17 cellular contexts compared by ENCODE assay signal in the genomic region with DNA sequence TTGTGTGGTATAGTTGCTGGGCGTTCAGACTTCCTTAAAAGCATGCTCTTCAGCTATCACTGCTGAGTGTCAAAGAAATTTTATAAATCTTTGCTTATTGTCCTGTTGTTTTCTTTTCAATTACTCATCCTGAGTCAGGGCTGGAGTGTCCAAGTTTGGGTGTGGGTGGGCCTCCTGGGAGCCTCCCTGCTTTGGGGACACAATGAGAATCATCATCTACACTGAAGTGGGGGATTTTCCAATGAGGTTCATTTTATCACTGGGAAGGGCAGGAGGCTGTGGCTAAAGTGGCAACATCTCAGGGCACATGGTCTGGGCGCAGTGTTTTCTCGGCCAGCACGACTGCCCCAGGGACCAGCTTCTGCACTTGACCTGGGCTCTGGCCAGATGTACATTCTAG. TPM values are rescaled to one million over a fixed set of nuclear protein-coding genes. Genes with fewer than 3 reads are reported as not detected.
DNase-seq lines count a peak whose midpoint lies in the region; ATAC-seq and TF ChIP-seq lines count a peak whose summit lies in the region.
"Had no signal": no experiment of that assay in that cellular context is flagged by ENCODE, and none has a peak within 500 bp of the region (broad histone marks: within the 10 kb centered on the region; RNA-seq: fewer than 3 reads in every experiment).

No MANE protein-coding gene starts in this region.

- no TSS peak for BruUV-seq in A673 (replicated peaks; lab: Mats Ljungman, UMichigan)

- no peak overlapping the region for H3K4me3 ChIP-seq in SK-N-SH (ENCODE audit: low read depth in 2 of 2, low read length in 1 of 2)
- H3K4me3 ChIP-seq in aorta (ENCODE audit: low read length in 2 of 2): no peak overlapping the region
- H3K4me3 ChIP-seq in A673 (ENCODE audit: low read depth, low read length, poor library complexity, severe bottlenecking): no peak overlapping the region
- H3K4me3 ChIP-seq: coronary artery, right lobe of liver, testis had no signal

- 55% methylated on average over 4 of the region's 4 CpGs for WGBS in SK-N-SH (ENCODE audit: low lambda C conversion rate)
- WGBS in aorta, 2 donors: 80 to 92% methylated on average over 4 of the region's 4 CpGs

- peak overlapping the region; percentile 92 for H3K27ac Mint-ChIP-seq in WTC11
- H3K27ac Mint-ChIP-seq: naive thymus-derived CD8-positive, alpha-beta T cell had no signal

- peaks cover 88% of the 10 kb centered on the region for H3K36me3 Mint-ChIP-seq in WTC11
- H3K36me3 Mint-ChIP-seq: naive thymus-derived CD8-positive, alpha-beta T cell had no signal

- H3F3A ChIP-seq in SK-N-SH (replicated peaks; ENCODE audit: insufficient read depth): peaks cover 23% of the 10 kb centered on the region

- ATAC-seq in SK-N-SH treated with all-trans-retinoic acid at 6 μM for 48 hours (no peak), WTC11 (no peak), left ventricle myocardium superior (peak; percentile 2), aorta (ENCODE audit: low FRiP score) (no peak), HG03521 (IDR thresholded peaks at IDR 0.05; ENCODE audit: unreplicated experiment) (no peak)
- ATAC-seq: naive thymus-derived CD8-positive, alpha-beta T cell; right lobe of liver had no signal

- peaks cover 43% of the 10 kb centered on the region for H3K4me1 Mint-ChIP-seq in WTC11

- no peaks in the 10 kb centered on the region for H3K79me2 ChIP-seq in SK-N-SH (ENCODE audit: insufficient read depth)

- TF ChIP-seq CTCF in SK-N-SH (IDR thresholded peaks at IDR 0.05) (no peak), WTC11 (IDR thresholded peaks at IDR 0.05) (no peak), A673 (conservative IDR thresholded peaks at IDR 0.05; ENCODE audit: low read depth, low read length) (no peak)

- no peaks in the 10 kb centered on the region for H3K9me3 ChIP-seq in SK-N-SH
- no peaks in the 10 kb centered on the region for H3K9me3 ChIP-seq in aorta (ENCODE audit: control insufficient read depth, low read length)
- H3K9me3 ChIP-seq in A673 (ENCODE audit: low read depth, low read length, poor library complexity, severe bottlenecking): no peaks in the 10 kb centered on the region
- H3K9me3 ChIP-seq: Caco-2, right lobe of liver, testis had no signal

- H3K4me3 Mint-ChIP-seq in WTC11: no peak overlapping the region
- H3K4me3 Mint-ChIP-seq: naive thymus-derived CD8-positive, alpha-beta T cell had no signal

- DNase-seq in SK-N-SH (no peak), WTC11 (ENCODE audit: low spot score) (no peak), left ventricle myocardium superior (no peak), aorta (peak; percentile 29 to 73), A673 (ENCODE audit: low spot score) (no peak), AML-193 (lab: John Stamatoyannopoulos, UW) (no peak)
- DNase-seq: activated naive CD4-positive, alpha-beta T cell; Caco-2; naive thymus-derived CD8-positive, alpha-beta T cell; OCI-M1; testis had no signal

- H3K27me3 Mint-ChIP-seq in WTC11 (ENCODE audit: low read depth): no peaks in the 10 kb centered on the region

- intact Hi-C loops in left ventricle myocardium superior (cut with micrococcal nuclease): no loop called here
- intact Hi-C loops in aorta (cut with DNase I): no loop called here
- intact Hi-C loops in A673 (cut with micrococcal nuclease; ENCODE audit: unreplicated experiment): no loop called here

- no peaks in the 10 kb centered on the region for H4K20me1 ChIP-seq in SK-N-SH (ENCODE audit: insufficient read depth)

- H3K27me3 ChIP-seq in SK-N-SH (ENCODE audit: insufficient read depth) (no peaks in the 10 kb centered on the region), aorta (ENCODE audit: control insufficient read depth in 1 of 2, insufficient read depth in 2 of 2, low read length in 1 of 2) (no peaks in the 10 kb centered on the region), A673 (replicated peaks; ENCODE audit: insufficient read depth, low read depth, low read length, poor library complexity) (no peaks in the 10 kb centered on the region)
- H3K27me3 ChIP-seq: right lobe of liver, testis had no signal

- no peak overlapping the region; the same call in 1 of the 2 replicates for H2AFZ ChIP-seq in SK-N-SH (ENCODE audit: low read depth)

- H3K4me1 ChIP-seq in SK-N-SH (ENCODE audit: control insufficient read depth in 1 of 2, insufficient read depth in 2 of 2, low read depth in 1 of 2, low read length in 1 of 2): peaks cover 6 to 12% of the 10 kb centered on the region in 2 experiments; a peak in 2 of 4 replicates
- no peaks in the 10 kb centered on the region for H3K4me1 ChIP-seq in aorta (ENCODE audit: control insufficient read depth in 1 of 2, insufficient read depth in 2 of 2, low read length in 2 of 2)
- no peaks in the 10 kb centered on the region for H3K4me1 ChIP-seq in A673 (ENCODE audit: insufficient read depth, low read length, poor library complexity, severe bottlenecking)
- H3K4me1 ChIP-seq: Caco-2, right lobe of liver, testis had no signal

- CTCF ChIA-PET in SK-N-SH (lab: Yijun Ruan, JAX) (interaction anchor here (1.9 to 11.1 kb wide), 2 partner anchors 18 to 40 kb away, joined by 12 to 171 read pairs; partner anchors contain the start of gene MAPK9), WTC11 (lab: Charles Lee) (interaction anchor here (1.1 kb wide), 1 partner anchor 18 kb away, joined by 3 read pairs; no protein-coding TSS in a partner anchor), A673 (lab: Charles Lee) (no interaction called here)

- no peak for TF ChIP-seq EP300 in SK-N-SH (IDR thresholded peaks at IDR 0.05; ENCODE audit: borderline replicate concordance in 1 of 2, low read depth in 1 of 2, low read length in 1 of 2)

- H3K36me3 ChIP-seq in SK-N-SH (replicated peaks in 1 of 2; ENCODE audit: control insufficient read depth in 1 of 2, insufficient read depth in 2 of 2, low read length in 1 of 2) (no peaks in the 10 kb centered on the region), aorta (ENCODE audit: control insufficient read depth in 1 of 2, insufficient read depth in 2 of 2, low read length in 1 of 2) (no peaks in the 10 kb centered on the region), A673 (ENCODE audit: insufficient read depth, low read length, poor library complexity, severe bottlenecking) (no peaks in the 10 kb centered on the region)
- H3K36me3 ChIP-seq: right lobe of liver had no signal

- no peaks in the 10 kb centered on the region for H3K9me2 ChIP-seq in SK-N-SH

- peak overlapping the region; percentile 1; the same call in 1 of the 2 replicates for H3K4me2 ChIP-seq in SK-N-SH

- no peak for TF ChIP-seq RAD21 in SK-N-SH (IDR thresholded peaks at IDR 0.05; ENCODE audit: low read length)

- peaks cover 6% of the 10 kb centered on the region; the same call in 1 of the 2 replicates for H3K9me3 Mint-ChIP-seq in WTC11
- H3K9me3 Mint-ChIP-seq: naive thymus-derived CD8-positive, alpha-beta T cell had no signal

- POLR2A ChIA-PET in SK-N-SH (lab: Yijun Ruan, JAX) (no interaction called here), WTC11 (lab: Charles Lee) (no interaction called here), A673 (lab: Charles Lee; ENCODE audit: low non-redundant PET) (no interaction called here)

- H3K9ac ChIP-seq in SK-N-SH: no peak overlapping the region

- peak overlapping the region in 1 of 2 experiments; percentile 57; a peak in 1 of 4 replicates for H3K27ac ChIP-seq in SK-N-SH (ENCODE audit: low read depth in 2 of 2, low read length in 1 of 2)
- no peak overlapping the region for H3K27ac ChIP-seq in aorta (ENCODE audit: low read depth in 1 of 2, low read length in 2 of 2)
- no peak overlapping the region for H3K27ac ChIP-seq in A673 (ENCODE audit: low read depth, low read length, poor library complexity, severe bottlenecking)
- H3K27ac ChIP-seq: 22Rv1, right lobe of liver, testis had no signal

TF ChIP-seq in SK-N-SH, 30 proteins besides CTCF, POLR2A, EP300 and RAD21 (continues in another document):
- no peak for TF ChIP-seq NFIC (IDR thresholded peaks at IDR 0.05; ENCODE audit: borderline replicate concordance)
- no peak for TF ChIP-seq CHD2 (IDR thresholded peaks at IDR 0.05; ENCODE audit: low read length, partially characterized antibody)
- TF ChIP-seq SIN3A (IDR thresholded peaks at IDR 0.05; ENCODE audit: borderline replicate concordance, low read depth, low read length): no peak
- no peak for TF ChIP-seq FOXM1 (IDR thresholded peaks at IDR 0.05; ENCODE audit: low read depth)
- no peak for TF ChIP-seq GABPA (IDR thresholded peaks at IDR 0.05; ENCODE audit: low read depth)
- TF ChIP-seq MXI1 (IDR thresholded peaks at IDR 0.05; ENCODE audit: low read depth, low read length): no peak

TF ChIP-seq in SK-N-SH treated with all-trans-retinoic acid at 6 μM for 48 hours, 23 proteins besides CTCF, POLR2A, EP300 and RAD21 (continues in another document):
- TF ChIP-seq ZNF565 (CRISPR knock-in tag; conservative IDR thresholded peaks at IDR 0.05; ENCODE audit: low read depth): no peak
- TF ChIP-seq TCF4 (CRISPR knock-in tag; IDR thresholded peaks at IDR 0.05; ENCODE audit: borderline replicate concordance): no peak
- TF ChIP-seq SNAI2 (CRISPR knock-in tag; IDR thresholded peaks at IDR 0.05): no peak

TF ChIP-seq in WTC11, 78 proteins besides CTCF, POLR2A, EP300 and RAD21 (continues in another document):
- no peak for TF ChIP-seq ZNF423 (CRISPR knock-in tag; IDR thresholded peaks at IDR 0.05)
- TF ChIP-seq TCF7 (CRISPR knock-in tag; IDR thresholded peaks at IDR 0.05; ENCODE audit: low read depth): no peak
- TF ChIP-seq NFYB (CRISPR knock-in tag; conservative IDR thresholded peaks at IDR 0.05; ENCODE audit: low read depth): no peak
- no peak for TF ChIP-seq NFATC4 (CRISPR knock-in tag; IDR thresholded peaks at IDR 0.05)
- no peak for TF ChIP-seq TEAD4 (CRISPR knock-in tag; IDR thresholded peaks at IDR 0.05)
- TF ChIP-seq IRF2 (CRISPR knock-in tag; IDR thresholded peaks at IDR 0.05; ENCODE audit: borderline replicate concordance, low read depth): no peak

RNA-seq across cellular contexts. Expression of gene GFPT2, which starts 19.5 kb away (rescaled TPM):
- polyA plus RNA-seq in SK-N-SH (2012; rRNA removed) (8.1 and 8.9 TPM in 2 replicates), aorta (1 to 10 TPM; 1.1 to 3.7 TPM)
- polyA plus RNA-seq in SK-N-SH (2012; cell fraction: cytosol; rRNA removed): 7.2 and 8.7 TPM in 2 replicates
- 10.5 and 13.5 TPM in 2 replicates for polyA plus RNA-seq in SK-N-SH (2012; cell fraction: nucleus; rRNA removed)
- total RNA-seq in WTC11 (2021) (124 to 138 TPM (median 136 TPM) in 3 replicates), left ventricle myocardium superior (15.3 TPM), aorta (10 to 100 TPM; 60.1 to 60.2 TPM), A673 (2021) (0.82 and 1.2 TPM in 2 replicates)
- polyA plus RNA-seq: keratinocyte had no signal

RNA-seq across cellular contexts. Expression of gene MAPK9, which starts 41.8 kb away (rescaled TPM):
- 23.9 and 26.2 TPM in 2 replicates for polyA plus RNA-seq in SK-N-SH (2012; rRNA removed)
- 30.9 and 34.3 TPM in 2 replicates for polyA plus RNA-seq in SK-N-SH (2012; cell fraction: cytosol; rRNA removed)
- 19.0 and 25.9 TPM in 2 replicates for polyA plus RNA-seq in SK-N-SH (2012; cell fraction: nucleus; rRNA removed)
- total RNA-seq in WTC11 (2021): 42.4 to 42.9 TPM (median 42.9 TPM) in 3 replicates
- 46.5 TPM for total RNA-seq in left ventricle myocardium superior
- 10 to 100 TPM; 31.4 to 36.4 TPM for total RNA-seq in aorta
- 10 to 100 TPM; 15.8 to 22.0 TPM for polyA plus RNA-seq in aorta
- total RNA-seq in A673 (2021): 31.3 and 34.4 TPM in 2 replicates

Comparison
In these comparisons a context has a peak if more than half of its experiments do, and no peak if none do; other contexts are left out.
1. DNase-seq: peak in aorta (2 of 2); none in SK-N-SH (single experiment), WTC11 (single experiment), left ventricle myocardium superior (single experiment), A673 (single experiment) and AML-193 (0 of 2).